ENCODE assay signal across 24 cellular contexts in the genomic region with DNA sequence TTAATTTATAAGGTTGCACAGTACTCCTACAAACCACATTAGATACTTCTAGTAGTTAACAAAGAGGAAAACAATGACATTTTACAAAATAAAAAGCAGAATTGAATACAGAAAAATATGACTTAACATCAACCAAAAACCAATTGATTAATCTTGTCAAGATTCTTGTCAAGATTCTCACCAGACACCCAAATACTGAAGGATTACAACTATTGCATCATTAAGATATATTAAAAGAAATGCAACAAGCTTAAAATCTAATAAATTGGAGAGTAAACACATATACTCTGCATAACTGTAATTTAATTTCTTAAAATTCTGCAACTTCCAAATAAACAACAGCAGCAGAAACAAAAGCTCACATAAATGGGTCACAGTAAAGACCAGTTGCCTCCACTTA. TPM values are rescaled to one million over a fixed set of nuclear protein-coding genes. Genes with fewer than 3 reads are reported as not detected.
A peak's percentile ranks its signal among the peaks of the same experiment; 100 is the strongest.
DNase-seq lines count a peak whose midpoint lies in the region; ATAC-seq, FAIRE-seq and TF ChIP-seq lines count a peak whose summit lies in the region.
"Had no signal": no experiment of that assay in that cellular context is flagged by ENCODE, and none has a peak within 500 bp of the region (broad histone marks: within the 10 kb centered on the region; RNA-seq: fewer than 3 reads in every experiment).

No MANE protein-coding gene starts in this region.

- peak overlapping the region in 2 of 3 experiments; percentile 2 to 19 for H3K4me3 Mint-ChIP-seq in nephron
- H3K4me3 Mint-ChIP-seq in type B pancreatic cell = peak overlapping the region; percentile 57
- H3K4me3 Mint-ChIP-seq in naive thymus-derived CD4-positive, alpha-beta T cell = no peak overlapping the region
- H3K4me3 Mint-ChIP-seq: CD8-positive, alpha-beta memory T cell; H9 had no signal

- TF ChIP-seq EP300 in HepG2 (IDR thresholded peaks at IDR 0.05; ENCODE audit: low read depth in 2 of 2, low read length in 2 of 2) = no peak
- TF ChIP-seq EP300 in HepG2 (CRISPR knock-in tag; IDR thresholded peaks at IDR 0.05; ENCODE audit: borderline replicate concordance) = no peak
- TF ChIP-seq EP300 in esophagus muscularis mucosa (IDR thresholded peaks at IDR 0.05) = no peak

- H3K4me2 ChIP-seq in HepG2 (ENCODE audit: low read depth, low read length) = no peak overlapping the region

- TF ChIP-seq CTCF in HepG2 (CRISPR knock-in tag; IDR thresholded peaks at IDR 0.05) = no peak
- no peak for TF ChIP-seq CTCF in right lobe of liver (IDR thresholded peaks at IDR 0.05)
- no peak for TF ChIP-seq CTCF in esophagus muscularis mucosa (IDR thresholded peaks at IDR 0.05)
- TF ChIP-seq CTCF in nephron (IDR thresholded peaks at IDR 0.05; ENCODE audit: unreplicated experiment in 3 of 3) = no peak
- no peak for TF ChIP-seq CTCF in type B pancreatic cell (conservative IDR thresholded peaks at IDR 0.05)

- no peak for FAIRE-seq in HepG2 (lab: Jason Lieb, UNC)
- FAIRE-seq: GM18507 had no signal

- POLR2A ChIA-PET in HepG2 (lab: Yijun Ruan, JAX) = no interaction called here
- POLR2A ChIA-PET in naive thymus-derived CD4-positive, alpha-beta T cell (lab: Charles Lee) = no interaction called here

- DNase-seq in HepG2 (ENCODE audit: low spot score) (no peak), right lobe of liver (no peak), esophagus muscularis mucosa (ENCODE audit: extremely low spot score) (no peak), type B pancreatic cell (ENCODE audit: extremely low spot score, unreplicated experiment) (no peak)
- no peak for DNase-seq in stimulated activated CD4-positive, alpha-beta T cell treated with anti-CD3 and anti-CD28 coated beads, Interleukin-12 subunit alpha, Interleukin-12 subunit beta, amount 100 ng/mL, for 4 hours
- DNase-seq in activated CD4-positive, alpha-beta T cell treated with anti-CD3 and anti-CD28 coated beads, Interleukin-2, amount 50 U/mL, for 1 hour = no peak
- no peak for DNase-seq in naive thymus-derived CD4-positive, alpha-beta T cell
- DNase-seq: AML-193; Calu3; CD8-positive, alpha-beta memory T cell; GDM1; GM23248; H9; MV-4-11; NCI-H1105 treated with DMSO at 0.1 percent for 48 hours; NCI-H2029 treated with DMSO at 0.1 percent for 48 hours; NCI-H2171; NCI-H345; NCI-H524 treated with DMSO at 0.1 percent for 48 hours had no signal

- peaks cover 14% of the 10 kb centered on the region for H3K27me3 Mint-ChIP-seq in nephron (ENCODE audit: low read depth)
- H3K27me3 Mint-ChIP-seq in type B pancreatic cell = no peaks in the 10 kb centered on the region
- H3K27me3 Mint-ChIP-seq in naive thymus-derived CD4-positive, alpha-beta T cell = peaks cover 38 to 63% (median 42%) of the 10 kb centered on the region in 5 donors

- TF ChIP-seq POLR2A in HepG2 (IDR thresholded peaks at IDR 0.05; ENCODE audit: insufficient read depth in 1 of 2, low read depth in 2 of 2, low read length in 2 of 2) (no peak), right lobe of liver (IDR thresholded peaks at IDR 0.05) (no peak), esophagus muscularis mucosa (IDR thresholded peaks at IDR 0.05; ENCODE audit: low read depth) (no peak)

- H2AFZ ChIP-seq in HepG2 (ENCODE audit: low read length) = no peak overlapping the region
- H2AFZ ChIP-seq: GM23248 had no signal

- intact Hi-C loops in HepG2 (cut with micrococcal nuclease; ENCODE audit: unreplicated experiment) = no loop called here
- intact Hi-C loops in right lobe of liver (cut with DNase I) = no loop called here
- intact Hi-C loops in esophagus muscularis mucosa (cut with DNase I) = no loop called here
- intact Hi-C loops in naive thymus-derived CD4-positive, alpha-beta T cell (cut with micrococcal nuclease) = no loop called here

- H3K4me1 ChIP-seq in HepG2 (ENCODE audit: insufficient read depth, low read length) (no peaks in the 10 kb centered on the region), right lobe of liver (peaks cover 0 to 11% (median 0%) of the 10 kb centered on the region in 4 donors), esophagus muscularis mucosa (peaks cover 5 to 80% (median 68%) of the 10 kb centered on the region in 4 donors)
- H3K4me1 ChIP-seq in naive thymus-derived CD4-positive, alpha-beta T cell (ENCODE audit: control insufficient read depth in 2 of 2, insufficient read depth in 2 of 2, low read length in 2 of 2) = no peaks in the 10 kb centered on the region

- no peak overlapping the region for H3K27ac ChIP-seq in HepG2 (ENCODE audit: extremely low read length, insufficient read depth, low read length)
- H3K27ac ChIP-seq in right lobe of liver = no peak overlapping the region
- H3K27ac ChIP-seq in esophagus muscularis mucosa (replicated peaks in 1 of 4) = peak overlapping the region in 3 of 4 donors; percentile 64 to 97 (median 67)
- H3K27ac ChIP-seq in naive thymus-derived CD4-positive, alpha-beta T cell (ENCODE audit: low read depth, low read length) = no peak overlapping the region
- H3K27ac ChIP-seq: 22Rv1, C4-2B, GM23248 had no signal

- no peak overlapping the region for H3K4me3 ChIP-seq in HepG2 (replicated peaks in 1 of 3; ENCODE audit: insufficient read depth in 1 of 3, low read depth in 2 of 3, low read length in 3 of 3)
- no peak overlapping the region for H3K4me3 ChIP-seq in right lobe of liver
- H3K4me3 ChIP-seq in esophagus muscularis mucosa = peak overlapping the region in 2 of 4 donors; percentile 10 to 94
- no peak overlapping the region for H3K4me3 ChIP-seq in naive thymus-derived CD4-positive, alpha-beta T cell (ENCODE audit: low read length)
- H3K4me3 ChIP-seq: GM23248 had no signal

- H3K79me2 ChIP-seq in HepG2 (ENCODE audit: insufficient read depth, low read length) = no peaks in the 10 kb centered on the region

- ATAC-seq in HepG2 (no peak), right lobe of liver (no peak)
- ATAC-seq in naive thymus-derived CD4-positive, alpha-beta T cell = no peak
- ATAC-seq: Right ventricle myocardium inferior had no signal

- no peak overlapping the region for H3K27ac Mint-ChIP-seq in nephron
- H3K27ac Mint-ChIP-seq in type B pancreatic cell = no peak overlapping the region
- H3K27ac Mint-ChIP-seq in naive thymus-derived CD4-positive, alpha-beta T cell = no peak overlapping the region
- H3K27ac Mint-ChIP-seq: CD8-positive, alpha-beta memory T cell; H9 had no signal

- no peak for TF ChIP-seq RAD21 in HepG2 (CRISPR knock-in tag; IDR thresholded peaks at IDR 0.05)

- peaks cover 64% of the 10 kb centered on the region for H3K4me1 Mint-ChIP-seq in nephron
- H3K4me1 Mint-ChIP-seq in type B pancreatic cell (ENCODE audit: unreplicated experiment) = peaks cover 45% of the 10 kb centered on the region
- H3K4me1 Mint-ChIP-seq in naive thymus-derived CD4-positive, alpha-beta T cell = peaks cover 5 to 17% (median 7%) of the 10 kb centered on the region in 7 donors

- H3K9me3 Mint-ChIP-seq in nephron (no peaks in the 10 kb centered on the region), type B pancreatic cell (no peaks in the 10 kb centered on the region)
- peaks cover 0 to 6% (median 2%) of the 10 kb centered on the region in 11 donors for H3K9me3 Mint-ChIP-seq in naive thymus-derived CD4-positive, alpha-beta T cell

- no peak overlapping the region for H3K9ac ChIP-seq in HepG2 (ENCODE audit: insufficient read depth, low read depth, low read length)
- H3K9ac ChIP-seq: GM23248 had no signal

- H3K9me3 ChIP-seq in HepG2 (ENCODE audit: low read length) = no peaks in the 10 kb centered on the region
- no peaks in the 10 kb centered on the region for H3K9me3 ChIP-seq in right lobe of liver
- no peaks in the 10 kb centered on the region for H3K9me3 ChIP-seq in esophagus muscularis mucosa
- no peaks in the 10 kb centered on the region for H3K9me3 ChIP-seq in naive thymus-derived CD4-positive, alpha-beta T cell (ENCODE audit: control insufficient read depth in 2 of 3, low read length in 3 of 3)

- H3K36me3 ChIP-seq in HepG2 (replicated peaks in 1 of 2; ENCODE audit: control insufficient read depth in 1 of 2, insufficient read depth in 2 of 2, low read length in 2 of 2) (no peaks in the 10 kb centered on the region), right lobe of liver (no peaks in the 10 kb centered on the region), esophagus muscularis mucosa (no peaks in the 10 kb centered on the region)
- no peaks in the 10 kb centered on the region for H3K36me3 ChIP-seq in naive thymus-derived CD4-positive, alpha-beta T cell (ENCODE audit: control insufficient read depth in 2 of 3, insufficient read depth in 3 of 3, low read length in 3 of 3)

- no TSS peak for BruUV-seq in HepG2 (replicated peaks; lab: Mats Ljungman, UMichigan)

- H3K36me3 Mint-ChIP-seq in nephron (ENCODE audit: low read depth) = peaks cover 10% of the 10 kb centered on the region
- peaks cover 25% of the 10 kb centered on the region for H3K36me3 Mint-ChIP-seq in type B pancreatic cell
- peaks cover 0 to 4% (median 0%) of the 10 kb centered on the region in 5 donors for H3K36me3 Mint-ChIP-seq in naive thymus-derived CD4-positive, alpha-beta T cell
- H3K36me3 Mint-ChIP-seq: CD8-positive, alpha-beta memory T cell had no signal

- CTCF ChIA-PET in HepG2 (lab: Yijun Ruan, JAX; ENCODE audit: low intra/inter-chr PET ratio, low total read pairs) = no interaction called here
- CTCF ChIA-PET in naive thymus-derived CD4-positive, alpha-beta T cell (lab: Charles Lee) = no interaction called here

- in situ Hi-C loops in HepG2 (cut with HindIII; ENCODE audit: extremely low pct_ligation_motif_present, low pct_unique_long_range_greater_than_20kb) = loop anchor here (10.0 kb wide), 1 partner anchor 57 kb away; no protein-coding TSS in a partner anchor

- H3K27me3 ChIP-seq in HepG2 (ENCODE audit: control insufficient read depth in 1 of 2, insufficient read depth in 2 of 2, low read length in 2 of 2) (peaks cover 1 to 23% of the 10 kb centered on the region in 2 experiments; a peak in 3 of 5 replicates), right lobe of liver (no peaks in the 10 kb centered on the region), esophagus muscularis mucosa (no peaks in the 10 kb centered on the region)
- no peaks in the 10 kb centered on the region for H3K27me3 ChIP-seq in naive thymus-derived CD4-positive, alpha-beta T cell (ENCODE audit: control insufficient read depth in 2 of 2, insufficient read depth in 2 of 2, low read length in 2 of 2)

- H4K20me1 ChIP-seq in HepG2 (ENCODE audit: insufficient read depth, low read length) = no peaks in the 10 kb centered on the region

RNA-seq across cellular contexts. Expression of a gene that starts 4.7 kb away (rescaled TPM):
- total RNA-seq in HepG2 (2016; rRNA removed; fragmentation: Illumina TruSeq; extraction: Trizol) (not detected in 2 replicates), right lobe of liver (10 to 100 TPM in 5 of 6 experiments, 1 to 10 TPM in 1; 9.3 to 36.0 (median 25.8) TPM), esophagus muscularis mucosa (100 to 1,000 TPM in 3 of 4 donors, 10 to 100 TPM in 1; 94.8 to 228 (median 163) TPM), type B pancreatic cell (ENCODE audit: low replicate concordance) (89.1 and 306 TPM in 2 replicates)
- total RNA-seq in HepG2 (2016; cell fraction: cytosol; rRNA removed; fragmentation: Illumina TruSeq; extraction: Trizol; ENCODE audit: low read depth) = not detected in 2 replicates
- not detected in 2 replicates for total RNA-seq in HepG2 (2016; cell fraction: insoluble cytoplasmic fraction; rRNA removed; fragmentation: Illumina TruSeq; extraction: Trizol)
- total RNA-seq in HepG2 (2016; cell fraction: membrane; rRNA removed; fragmentation: Illumina TruSeq; extraction: Trizol) = not detected in 2 replicates
- total RNA-seq in HepG2 (2016; cell fraction: nucleus; rRNA removed; fragmentation: Illumina TruSeq; extraction: Trizol) = not detected in 2 replicates
- 0.20 TPM in 1 of 2 replicates, not detected in the other for polyA plus RNA-seq in HepG2 (2011; rRNA removed)
- polyA plus RNA-seq in HepG2 (2011; cell fraction: cytosol; rRNA removed) = 0.08 TPM in 1 of 2 replicates, not detected in the other
- polyA plus RNA-seq in HepG2 (2011; cell fraction: nucleus; rRNA removed) = not detected in 2 replicates
- 0.05 TPM in 1 of 2 replicates, not detected in the other for polyA plus RNA-seq in HepG2 (2012)
- polyA plus RNA-seq in HepG2 (2016; cell fraction: cytosol; fragmentation: Illumina TruSeq; extraction: Trizol; ENCODE audit: low read depth) = not detected in 2 replicates
- polyA plus RNA-seq in HepG2 (2016; cell fraction: insoluble cytoplasmic fraction; fragmentation: Illumina TruSeq; extraction: Trizol; ENCODE audit: low read depth) = not detected in 2 replicates
- polyA plus RNA-seq in HepG2 (2016; cell fraction: membrane; fragmentation: Illumina TruSeq; extraction: Trizol; ENCODE audit: low read depth) = not detected in 2 replicates
- polyA plus RNA-seq in HepG2 (2016; cell fraction: nucleus; fragmentation: Illumina TruSeq; extraction: Trizol; ENCODE audit: insufficient read depth, low read depth) = not detected in 2 replicates
- polyA minus RNA-seq in HepG2 (2011; rRNA and poly(A)+ RNA removed; ENCODE audit: low replicate concordance) = 99.6 TPM in 1 of 2 replicates, not detected in the other
- 0.88 and 0.99 TPM in 2 replicates for polyA minus RNA-seq in HepG2 (2011; cell fraction: cytosol; rRNA and poly(A)+ RNA removed)
- polyA minus RNA-seq in HepG2 (2011; cell fraction: nucleus; rRNA and poly(A)+ RNA removed) = 0.77 TPM in 1 of 2 replicates, not detected in the other
- 10 to 100 TPM in 1 of 5 experiments, under 1 TPM in 2, not detected in 2; 0.50 to 12.2 (median 0.62) TPM for total RNA-seq in naive thymus-derived CD4-positive, alpha-beta T cell
- polyA plus RNA-seq in naive thymus-derived CD4-positive, alpha-beta T cell = not detected
- total RNA-seq: CD8-positive, alpha-beta memory T cell had no signal
- polyA plus RNA-seq: CD8-positive, alpha-beta memory T cell had no signal

Comparison
In these comparisons a context has a peak if more than half of its experiments do, and no peak if none do; other contexts are left out.
1. H3K27ac ChIP-seq: peak in esophagus muscularis mucosa (3 of 4); none in HepG2 (single experiment), right lobe of liver (0 of 3) and naive thymus-derived CD4-positive, alpha-beta T cell (single experiment).
2. H3K4me3 Mint-ChIP-seq: peak in nephron (2 of 3) and type B pancreatic cell (single experiment); none in naive thymus-derived CD4-positive, alpha-beta T cell (0 of 10).